ENCODE assay signal across 10 cellular contexts in the genomic region with DNA sequence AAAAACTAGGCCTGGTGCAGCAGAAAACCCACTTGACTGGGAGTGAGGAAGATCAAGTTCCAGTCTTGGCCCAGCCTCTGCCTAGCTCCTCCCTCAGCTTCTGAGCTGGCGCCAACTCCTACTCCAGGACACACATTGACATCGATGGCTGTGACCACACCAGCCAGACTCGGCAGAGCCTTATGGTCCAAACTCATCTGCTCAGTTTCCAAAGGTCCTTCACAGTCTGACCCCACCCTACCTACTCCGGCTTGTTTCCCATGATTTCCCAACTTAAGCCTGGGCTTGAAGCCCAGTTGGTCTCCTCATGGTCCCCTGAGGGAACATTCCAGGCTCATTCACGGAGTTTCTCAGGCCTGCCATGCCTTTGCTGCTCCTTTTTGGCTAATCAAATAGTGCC. TPM values are rescaled to one million over a fixed set of nuclear protein-coding genes. Genes with fewer than 3 reads are reported as not detected.
A peak's percentile ranks its signal among the peaks of the same experiment; 100 is the strongest.
DNase-seq lines count a peak whose midpoint lies in the region; ATAC-seq and TF ChIP-seq lines count a peak whose summit lies in the region.
"Had no signal": no experiment of that assay in that cellular context is flagged by ENCODE, and none has a peak within 500 bp of the region (broad histone marks: within the 10 kb centered on the region; RNA-seq: fewer than 3 reads in every experiment).

No MANE protein-coding gene starts in this region.

- dilution Hi-C loops in mammary epithelial cell (cut with HindIII; ENCODE audit: low sequenced_read_pairs): no loop called here

- in situ Hi-C loops in mammary epithelial cell (cut with MboI; ENCODE audit: low sequenced_read_pairs in 2 of 2): no loop called here

- no peak overlapping the region for H2BK15ac ChIP-seq in mesenchymal stem cell (ENCODE audit: low read depth, poor library complexity, severe bottlenecking)

- peak overlapping the region; percentile 39 for H3K27ac Mint-ChIP-seq in MCF 10A (ENCODE audit: low read depth, unreplicated experiment)

- H3K4me1 Mint-ChIP-seq in MCF 10A (ENCODE audit: insufficient read depth, unreplicated experiment): peaks cover 5% of the 10 kb centered on the region

- POLR2A ChIA-PET in MCF 10A (lab: Yijun Ruan, JAX): interaction anchor here (1.5 kb wide), 1 partner anchor 9 kb away, joined by 3 read pairs; no protein-coding TSS in a partner anchor

- H3K4me3 ChIP-seq in mammary epithelial cell (replicated peaks in 1 of 3; ENCODE audit: insufficient read depth in 1 of 3, low read depth in 2 of 3, low read length in 3 of 3) (no peak overlapping the region), cardiac fibroblast (replicated peaks in 1 of 2; ENCODE audit: low read depth in 2 of 2, low read length in 2 of 2) (no peak overlapping the region), mesenchymal stem cell (ENCODE audit: insufficient read depth in 1 of 2, low read depth in 1 of 2, low read length in 2 of 2) (no peak overlapping the region), aorta (ENCODE audit: low read length in 2 of 2) (no peak overlapping the region)
- H3K4me3 ChIP-seq: BLaER1, lung had no signal

- no peak overlapping the region for H3K27ac ChIP-seq in mammary epithelial cell (ENCODE audit: insufficient read depth, low read depth, low read length)
- H3K27ac ChIP-seq in mesenchymal stem cell (ENCODE audit: low read length, poor library complexity, severe bottlenecking): no peak overlapping the region
- no peak overlapping the region for H3K27ac ChIP-seq in aorta (ENCODE audit: low read depth in 1 of 2, low read length in 2 of 2)
- H3K27ac ChIP-seq: BLaER1 had no signal

- H3K4me3 Mint-ChIP-seq in MCF 10A (ENCODE audit: unreplicated experiment): no peak overlapping the region

- H3K79me2 ChIP-seq in mammary epithelial cell (ENCODE audit: insufficient read depth, low read length): peaks cover 90% of the 10 kb centered on the region

- no peak overlapping the region for H3K23ac ChIP-seq in mesenchymal stem cell (ENCODE audit: low read length in 2 of 2)

- H3K4me2 ChIP-seq in mammary epithelial cell (ENCODE audit: insufficient read depth, low read depth, low read length) (no peak overlapping the region), mesenchymal stem cell (ENCODE audit: low read length, poor library complexity, severe bottlenecking) (no peak overlapping the region)
- H3K4me2 ChIP-seq: BLaER1 had no signal

- CTCF ChIA-PET in MCF 10A (lab: Yijun Ruan, JAX) (interaction anchor here (0.5 to 1.2 kb wide), 4 partner anchors 21 to 462 kb away, joined by 3 to 4 read pairs (median 3); no protein-coding TSS in a partner anchor), mammary epithelial cell (lab: Charles Lee; ENCODE audit: low non-redundant PET) (no interaction called here)

- no peaks in the 10 kb centered on the region for H3K9me3 Mint-ChIP-seq in MCF 10A (ENCODE audit: unreplicated experiment)

- peak; percentile 84 for ATAC-seq in aorta (ENCODE audit: low FRiP score)

- no peaks in the 10 kb centered on the region for H3K9me3 ChIP-seq in mammary epithelial cell (replicated peaks; ENCODE audit: insufficient read depth, low read length)
- no peaks in the 10 kb centered on the region for H3K9me3 ChIP-seq in mesenchymal stem cell (ENCODE audit: control insufficient read depth, low read length)
- H3K9me3 ChIP-seq in aorta (ENCODE audit: control insufficient read depth, low read length): no peaks in the 10 kb centered on the region
- H3K9me3 ChIP-seq: BLaER1 had no signal

- peaks cover 1% of the 10 kb centered on the region for H3K79me1 ChIP-seq in mesenchymal stem cell (replicated peaks; ENCODE audit: low read length, poor library complexity, severe bottlenecking)

- H2BK120ac ChIP-seq in mesenchymal stem cell (ENCODE audit: low read depth, low read length): no peak overlapping the region

- H3K4me1 ChIP-seq in mammary epithelial cell (ENCODE audit: insufficient read depth, low read length) (peaks cover 17% of the 10 kb centered on the region), mesenchymal stem cell (ENCODE audit: control insufficient read depth, insufficient read depth, low read depth, low read length) (peaks cover 7% of the 10 kb centered on the region), aorta (ENCODE audit: control insufficient read depth in 1 of 2, insufficient read depth in 2 of 2, low read length in 2 of 2) (no peaks in the 10 kb centered on the region)

- H2BK12ac ChIP-seq in mesenchymal stem cell (ENCODE audit: low read length in 2 of 2): no peak overlapping the region

- no peak overlapping the region for H2BK5ac ChIP-seq in mesenchymal stem cell (ENCODE audit: low read depth, low read length, poor library complexity, severe bottlenecking)

- no peak overlapping the region for H3K4ac ChIP-seq in mesenchymal stem cell (ENCODE audit: low read depth in 1 of 2, low read length in 2 of 2)

- intact Hi-C loops in MCF 10A (cut with micrococcal nuclease) (no loop called here), mammary epithelial cell (cut with micrococcal nuclease) (no loop called here), aorta (cut with DNase I) (no loop called here)

- H3K14ac ChIP-seq in mesenchymal stem cell (ENCODE audit: low read length in 2 of 2): no peak overlapping the region

- H4K20me1 ChIP-seq in mammary epithelial cell (ENCODE audit: insufficient read depth, low read length): no peaks in the 10 kb centered on the region

- H4K91ac ChIP-seq in mesenchymal stem cell (ENCODE audit: low read length): no peak overlapping the region

- H3K9ac ChIP-seq in mammary epithelial cell (ENCODE audit: insufficient read depth, low read length): no peak overlapping the region
- peak overlapping the region; percentile 26 for H3K9ac ChIP-seq in mesenchymal stem cell (ENCODE audit: low read length)
- H3K9ac ChIP-seq: BLaER1 had no signal

- WGBS in mammary epithelial cell (ENCODE audit: low coverage, missing lambda C conversion rate): 38% methylated on average over 5 of the region's 5 CpGs
- 90% methylated on average over 5 of the region's 5 CpGs for WGBS in mesenchymal stem cell
- 21 to 41% methylated on average over 5 of the region's 5 CpGs for WGBS in aorta, 2 donors

- no peak for TF ChIP-seq CTCF in MCF 10A (IDR thresholded peaks at IDR 0.05; ENCODE audit: unreplicated experiment)
- no peak for TF ChIP-seq CTCF in mammary epithelial cell (conservative IDR thresholded peaks at IDR 0.05 in 1 of 2, IDR thresholded peaks at IDR 0.05 in 1 of 2; ENCODE audit: extremely low read depth in 1 of 2, insufficient read depth in 1 of 2, low read depth in 1 of 2, low read length in 2 of 2)
- no peak for TF ChIP-seq CTCF in cardiac fibroblast (IDR thresholded peaks at IDR 0.05; ENCODE audit: low read depth, low read length)

- H3K36me3 ChIP-seq in mammary epithelial cell (ENCODE audit: insufficient read depth, low read length): no peaks in the 10 kb centered on the region
- peaks cover 0 to 4% of the 10 kb centered on the region in 2 experiments for H3K36me3 ChIP-seq in mesenchymal stem cell (ENCODE audit: control insufficient read depth in 1 of 2, insufficient read depth in 2 of 2, low read depth in 1 of 2, low read length in 2 of 2)
- no peaks in the 10 kb centered on the region for H3K36me3 ChIP-seq in aorta (ENCODE audit: control insufficient read depth in 1 of 2, insufficient read depth in 2 of 2, low read length in 1 of 2)

- BruUV-seq in MCF 10A (replicated peaks; lab: Mats Ljungman, UMichigan) (no TSS peak), mammary epithelial cell (replicated peaks; lab: Mats Ljungman, UMichigan) (no TSS peak)

- no peaks in the 10 kb centered on the region for H3K27me3 ChIP-seq in mammary epithelial cell (ENCODE audit: insufficient read depth, low read length)
- H3K27me3 ChIP-seq in mesenchymal stem cell (ENCODE audit: control insufficient read depth in 1 of 2, insufficient read depth in 1 of 2, low read length in 2 of 2): no peaks in the 10 kb centered on the region
- H3K27me3 ChIP-seq in aorta (ENCODE audit: control insufficient read depth in 1 of 2, insufficient read depth in 2 of 2, low read length in 1 of 2): no peaks in the 10 kb centered on the region

- no peaks in the 10 kb centered on the region for H3K36me3 Mint-ChIP-seq in MCF 10A (ENCODE audit: insufficient read depth, unreplicated experiment)

- H3K18ac ChIP-seq in mesenchymal stem cell (ENCODE audit: low read depth in 1 of 2, low read length in 2 of 2): no peak overlapping the region

- no peak overlapping the region for H2AK5ac ChIP-seq in mesenchymal stem cell (ENCODE audit: low read length, severe bottlenecking)

- peaks cover 23% of the 10 kb centered on the region for H3K27me3 Mint-ChIP-seq in MCF 10A (ENCODE audit: insufficient read depth, unreplicated experiment)

- DNase-seq in MCF 10A (ENCODE audit: unreplicated experiment): peak; percentile 71
- no peak for DNase-seq in mammary epithelial cell
- DNase-seq in cardiac fibroblast (ENCODE audit: low read depth in 2 of 2): peak; percentile 91 to 95
- DNase-seq in mesenchymal stem cell: no peak
- peak; percentile 76 to 83 for DNase-seq in aorta
- no peak for DNase-seq in HT-29 (ENCODE audit: low spot score)
- DNase-seq in activated T-cell treated with anti-CD3 and anti-CD28 coated beads, Interleukin-2, amount 50 U/mL, for 48 hours: no peak
- no peak for DNase-seq in superior temporal gyrus (ENCODE audit: extremely low spot score)

- no peak overlapping the region for H4K8ac ChIP-seq in mesenchymal stem cell (ENCODE audit: low read length)

- H2AFZ ChIP-seq in mammary epithelial cell (ENCODE audit: low read depth, low read length): no peak overlapping the region
- no peak overlapping the region for H2AFZ ChIP-seq in mesenchymal stem cell (ENCODE audit: low read depth, low read length)

RNA-seq across cellular contexts. Expression of gene ELF4, which starts 10.1 kb away (rescaled TPM):
- 19.5 and 23.6 TPM in 2 replicates for total RNA-seq in MCF 10A (2022)
- 10 to 100 TPM; 12.3 to 26.3 TPM for total RNA-seq in mammary epithelial cell
- polyA plus RNA-seq in mammary epithelial cell: 21.6 TPM
- 67.5 TPM for polyA minus RNA-seq in mammary epithelial cell
- polyA plus RNA-seq in mesenchymal stem cell (2013, experiment 1 of 2): 21.0 TPM
- 20.8 TPM for polyA plus RNA-seq in mesenchymal stem cell (2013, experiment 2 of 2)
- 10 to 100 TPM; 14.5 to 20.8 TPM for total RNA-seq in aorta
- polyA plus RNA-seq in aorta: 1 to 10 TPM; 3.6 to 4.5 TPM
- 39.8 and 42.4 TPM in 2 replicates for total RNA-seq in HT-29 (2014; rRNA removed; shearing (Covaris generic))

Comparison
In these comparisons a context has a peak if more than half of its experiments do, and no peak if none do; other contexts are left out.
1. DNase-seq: peak in MCF 10A (single experiment), cardiac fibroblast (2 of 2) and aorta (2 of 2); none in mammary epithelial cell (single experiment), mesenchymal stem cell (single experiment), HT-29 (single experiment), activated T-cell treated with anti-CD3 and anti-CD28 coated beads, Interleukin-2, amount 50 U/mL, for 48 hours (0 of 2) and superior temporal gyrus (single experiment).